Comparison of ENCODE assay signal across 8 cellular contexts in the genomic region with DNA sequence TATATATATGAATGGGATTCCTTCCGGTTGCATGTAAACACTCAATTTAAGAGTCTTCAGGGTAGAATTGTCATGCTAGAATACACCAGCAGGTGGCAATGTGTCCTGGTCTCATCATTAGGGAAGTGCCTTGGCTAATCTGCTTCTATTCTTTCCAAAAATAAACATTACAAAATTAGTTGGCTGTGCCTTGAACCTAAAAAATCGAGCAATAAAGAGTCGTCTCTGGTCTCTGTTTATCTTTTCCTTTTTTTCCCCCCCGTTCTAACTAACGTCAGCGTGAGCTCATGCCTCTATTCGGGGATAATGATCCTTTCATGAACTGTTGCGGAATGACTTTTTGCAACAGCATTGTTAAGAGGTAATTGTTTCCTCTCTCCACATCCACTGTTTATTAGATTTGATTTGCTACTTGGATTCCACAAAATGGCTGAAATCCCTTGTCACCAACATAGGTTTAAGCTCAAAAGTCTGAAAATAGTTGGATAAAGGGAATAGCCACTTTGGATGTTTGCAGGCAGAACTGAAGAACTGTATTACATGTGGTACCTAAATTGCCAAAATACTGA. TPM values are rescaled to one million over a fixed set of nuclear protein-coding genes. Genes with fewer than 3 reads are reported as not detected.
A peak's percentile ranks its signal among the peaks of the same experiment; 100 is the strongest.
DNase-seq lines count a peak whose midpoint lies in the region; ATAC-seq and TF ChIP-seq lines count a peak whose summit lies in the region.

No MANE protein-coding gene starts in this region.

- peak; percentile 33 for ATAC-seq in GM18861 (IDR thresholded peaks at IDR 0.05; ENCODE audit: unreplicated experiment)
- no peak for ATAC-seq in GM21390 (IDR thresholded peaks at IDR 0.05; ENCODE audit: unreplicated experiment)

- peak; percentile 69 for TF ChIP-seq CTCF in AG04450 (IDR thresholded peaks at IDR 0.05; ENCODE audit: low read depth, low read length)
- TF ChIP-seq CTCF in cardiac fibroblast (IDR thresholded peaks at IDR 0.05; ENCODE audit: low read depth, low read length) = peak; percentile 58
- TF ChIP-seq CTCF in spleen (IDR thresholded peaks at IDR 0.05 in 8 of 11, conservative IDR thresholded peaks at IDR 0.05 in 3 of 11) = peak; percentile 22 to 78 (median 61)

- intact Hi-C loops in spleen (cut with DNase I; ENCODE audit: low total_unique reads) = loop anchor here (10.0 kb wide), 1 partner anchor 350 kb away; no protein-coding TSS in a partner anchor

- H3K36me3 Mint-ChIP-seq in T-helper 2 cell treated with Interferon-gamma antibody and Interleukin-4, amounts not matched to agents 5 μg/mL and 100 μg/mL, for 36 hours (ENCODE audit: low read depth) = peaks cover 4% of the 10 kb centered on the region

- H3K27ac ChIP-seq in AG04450 (ENCODE audit: low read depth, low read length) (peak overlapping the region; percentile 90), spleen (peak overlapping the region; percentile 61 to 95 (median 91))

- 1 to 3% (median 2%) methylated on average over 8 of the region's 8 CpGs for WGBS in spleen, 5 donors

- POLR2A ChIA-PET in AG04450 (lab: Yijun Ruan, JAX) = interaction anchor here (0.6 to 3.2 kb wide), 4 partner anchors 20 to 97 kb away, joined by 3 to 15 read pairs (median 8); no protein-coding TSS in a partner anchor

- CTCF ChIA-PET in AG04450 (lab: Charles Lee) = interaction anchor here (0.6 to 2.0 kb wide), 40 partner anchors 9 to 1723 kb away, joined by 3 to 23 read pairs (median 4); partner anchors contain the start of gene TLCD5

- H3K9me3 Mint-ChIP-seq in T-helper 2 cell treated with Interferon-gamma antibody and Interleukin-4, amounts not matched to agents 5 μg/mL and 100 μg/mL, for 36 hours = no peaks in the 10 kb centered on the region

- H3K9me3 ChIP-seq in AG04450 (ENCODE audit: control insufficient read depth, insufficient read depth, low read length) (no peaks in the 10 kb centered on the region), spleen (no peaks in the 10 kb centered on the region)

- peaks cover 0 to 9% (median 0%) of the 10 kb centered on the region in 6 donors for H3K36me3 ChIP-seq in spleen

- H3K27ac Mint-ChIP-seq in T-helper 2 cell treated with Interferon-gamma antibody and Interleukin-4, amounts not matched to agents 5 μg/mL and 100 μg/mL, for 36 hours = no peak overlapping the region

- peaks cover 0 to 58% (median 40%) of the 10 kb centered on the region in 6 donors for H3K4me1 ChIP-seq in spleen

- peak overlapping the region; percentile 73 for H3K4me3 Mint-ChIP-seq in T-helper 2 cell treated with Interferon-gamma antibody and Interleukin-4, amounts not matched to agents 5 μg/mL and 100 μg/mL, for 36 hours

- peaks cover 66% of the 10 kb centered on the region for H3K27me3 Mint-ChIP-seq in T-helper 2 cell treated with Interferon-gamma antibody and Interleukin-4, amounts not matched to agents 5 μg/mL and 100 μg/mL, for 36 hours (ENCODE audit: low read depth)

- no peak for TF ChIP-seq POLR2A in spleen (IDR thresholded peaks at IDR 0.05)

- peaks cover 24% of the 10 kb centered on the region for H3K4me1 Mint-ChIP-seq in T-helper 2 cell treated with Interferon-gamma antibody and Interleukin-4, amounts not matched to agents 5 μg/mL and 100 μg/mL, for 36 hours (ENCODE audit: low read depth)

- peak overlapping the region; percentile 68 for H3K4me3 ChIP-seq in AG04450 (ENCODE audit: low read depth, low read length)
- peak overlapping the region; percentile 74 to 84 for H3K4me3 ChIP-seq in cardiac fibroblast (replicated peaks in 1 of 2; ENCODE audit: low read depth in 2 of 2, low read length in 2 of 2)
- H3K4me3 ChIP-seq in spleen = peak overlapping the region; percentile 73 to 94 (median 86)

- H3K27me3 ChIP-seq in AG04450 (ENCODE audit: control insufficient read depth, insufficient read depth, low read length) = no peaks in the 10 kb centered on the region
- H3K27me3 ChIP-seq in spleen (replicated peaks in 1 of 7) = peaks cover 0 to 83% (median 3%) of the 10 kb centered on the region in 7 donors

- DNase-seq in AG04450 (ENCODE audit: low read depth, low spot score) = peak; percentile 81
- DNase-seq in NCI-H2029 treated with DMSO at 0.1 percent for 48 hours (lab: John Stamatoyannopoulos, UW) = peak; percentile 86
- peak; percentile 40 for DNase-seq in T-helper 2 cell treated with Interferon-gamma antibody and Interleukin-4, amounts not matched to agents 5 μg/mL and 100 μg/mL, for 36 hours (ENCODE audit: low spot score)
- DNase-seq in cardiac fibroblast (ENCODE audit: low read depth in 2 of 2) = peak; percentile 91 to 95
- peak; percentile 92 for DNase-seq in iris pigment epithelial cell (ENCODE audit: low read depth)
- no peak for DNase-seq in spleen

RNA-seq across cellular contexts. Expression of gene ARHGEF12, which starts 1.2 kb away (rescaled TPM):
- polyA plus RNA-seq in AG04450 (2011; rRNA removed) (62.7 and 64.8 TPM in 2 replicates), spleen (10 to 100 TPM in 1 of 3 donors, 1 to 10 TPM in 2; 5.6 to 11.8 (median 5.7) TPM)
- polyA minus RNA-seq in AG04450 (2011; rRNA and poly(A)+ RNA removed) = 135 and 182 TPM in 2 replicates
- total RNA-seq in spleen = 100 to 1,000 TPM in 3 of 7 donors, 10 to 100 TPM in 4; 80.0 to 122 (median 96.0) TPM

RNA-seq across cellular contexts. Expression of gene TLCD5, which starts 9.9 kb away (rescaled TPM):
- polyA plus RNA-seq in AG04450 (2011; rRNA removed) (13.6 and 14.9 TPM in 2 replicates), spleen (1 to 10 TPM in 2 of 3 donors, under 1 TPM in 1; 0.93 to 1.6 (median 1.4) TPM)
- 9.4 and 11.6 TPM in 2 replicates for polyA minus RNA-seq in AG04450 (2011; rRNA and poly(A)+ RNA removed)
- total RNA-seq in spleen = 1 to 10 TPM; 3.1 to 6.6 (median 4.7) TPM
